In the genomic region with DNA sequence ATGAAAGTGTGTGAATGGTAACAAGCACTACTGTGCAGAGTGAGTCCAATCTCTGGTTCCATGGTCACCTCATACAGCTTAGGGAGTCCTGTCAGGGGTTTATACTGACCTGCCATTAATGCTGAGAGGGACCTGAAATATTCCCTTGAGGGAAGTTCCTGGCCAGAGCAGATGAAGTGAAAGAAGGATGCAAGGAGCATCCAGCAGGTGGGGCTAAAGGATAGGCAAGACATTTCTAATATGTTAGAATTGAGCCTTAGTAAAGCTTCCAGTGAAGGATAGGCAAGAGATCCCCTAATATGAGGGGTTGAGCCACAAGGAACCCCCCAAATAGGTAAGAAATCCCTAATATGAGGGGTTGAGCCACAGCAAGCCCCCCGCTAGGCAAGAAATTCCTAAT, we compare ENCODE assay signal across 8 cellular contexts. TPM values are rescaled to one million over a fixed set of nuclear protein-coding genes. Genes with fewer than 3 reads are reported as not detected.
DNase-seq lines count a peak whose midpoint lies in the region; ATAC-seq and TF ChIP-seq lines count a peak whose summit lies in the region.

No MANE protein-coding gene starts in this region.

- H3K27ac ChIP-seq in KMS-11 = no peak overlapping the region

- H3K4me2 ChIP-seq in KMS-11 = no peak overlapping the region

- no peaks in the 10 kb centered on the region for H3K36me3 ChIP-seq in KMS-11 (ENCODE audit: insufficient read depth)

- H3K79me2 ChIP-seq in KMS-11 (ENCODE audit: insufficient read depth, low read depth) = no peaks in the 10 kb centered on the region

- TF ChIP-seq CTCF in KMS-11 (conservative IDR thresholded peaks at IDR 0.05; ENCODE audit: low read depth, low read length) = peak; percentile 53; the same call in 1 of the 2 replicates

- no peak overlapping the region for H3K9ac ChIP-seq in KMS-11

- H2AFZ ChIP-seq in KMS-11 (ENCODE audit: low read depth) = no peak overlapping the region

- ATAC-seq in GM21619 (IDR thresholded peaks at IDR 0.05; ENCODE audit: unreplicated experiment) = no peak
- no peak for ATAC-seq in GM19467 (IDR thresholded peaks at IDR 0.05; ENCODE audit: unreplicated experiment)
- no peak for ATAC-seq in HG02981 (IDR thresholded peaks at IDR 0.05; ENCODE audit: unreplicated experiment)

- no peaks in the 10 kb centered on the region for H3K4me1 ChIP-seq in KMS-11 (ENCODE audit: low read depth, poor library complexity, severe bottlenecking)

- H3K27me3 ChIP-seq in KMS-11 (ENCODE audit: insufficient read depth, low read depth) = no peaks in the 10 kb centered on the region

- H4K20me1 ChIP-seq in KMS-11 (ENCODE audit: insufficient read depth) = no peaks in the 10 kb centered on the region

- in situ Hi-C loops in T47D (cut with HindIII; ENCODE audit: low pct_unique_long_range_greater_than_20kb, low sequenced_read_pairs) = no loop called here

- DNase-seq in EL (peak; percentile 39), T47D (ENCODE audit: low read depth in 1 of 2, low spot score in 1 of 2) (peak; percentile 26 to 67), myocyte (ENCODE audit: low read depth) (peak; percentile 34), NCI-H1092 treated with DMSO at 0.1 percent for 48 hours (lab: John Stamatoyannopoulos, UW) (no peak)

- H3K4me3 ChIP-seq in KMS-11 (IDR thresholded peaks at IDR 0.05; ENCODE audit: insufficient read depth, low read depth, low read length) = no peak overlapping the region

RNA-seq across cellular contexts. Expression of a gene that starts 25.5 kb away (rescaled TPM):
- 1.8 and 2.9 TPM in 2 replicates for total RNA-seq in myocyte
- polyA plus RNA-seq in myocyte (2012) = 0.59 TPM

RNA-seq across cellular contexts. Expression of a gene that starts 55.5 kb away (rescaled TPM):
- total RNA-seq in myocyte = 0.05 TPM in 1 of 2 replicates, not detected in the other
- polyA plus RNA-seq in myocyte (2012) = 0.03 TPM

RNA-seq across cellular contexts. Expression of a gene that starts 57.3 kb away (rescaled TPM):
- total RNA-seq in myocyte = 18.3 and 21.4 TPM in 2 replicates
- 4.6 TPM for polyA plus RNA-seq in myocyte (2012)
